8 cellular contexts compared by ENCODE assay signal in genomic region chr2:27627963-27628766, GRCh38. TPM values are rescaled to one million over a fixed set of nuclear protein-coding genes. Genes with fewer than 3 reads are reported as not detected.
A peak's percentile ranks its signal among the peaks of the same experiment; 100 is the strongest.
DNase-seq lines count a peak whose midpoint lies in the region; ATAC-seq and TF ChIP-seq lines count a peak whose summit lies in the region.

No MANE protein-coding gene starts in this region.

- POLR2A ChIA-PET in RWPE1 (lab: Yijun Ruan, JAX; ENCODE audit: low non-redundant PET): no interaction called here

- peak; percentile 6 for DNase-seq in stimulated activated CD4-positive, alpha-beta T cell treated with anti-CD3 and anti-CD28 coated beads, Interleukin-12 subunit alpha, Interleukin-12 subunit beta, amount 100 ng/mL, for 4 hours
- no peak for DNase-seq in stimulated activated CD4-positive, alpha-beta T cell treated with anti-CD3 and anti-CD28 coated beads, Interleukin-2, amount 100 ng/mL, for 24 hours
- DNase-seq in RWPE1 (ENCODE audit: low spot score) (peak; percentile 86), esophagus squamous epithelium (lab: John Stamatoyannopoulos, UW) (no peak), neural crest cell (ENCODE audit: low read depth, low spot score) (no peak), SHP77 treated with DMSO at 0.1 percent for 48 hours (lab: John Stamatoyannopoulos, UW) (no peak), type B pancreatic cell (ENCODE audit: extremely low spot score, unreplicated experiment) (no peak)

- peak in 1 of 4 donors; percentile 17 for TF ChIP-seq POLR2A in esophagus squamous epithelium (IDR thresholded peaks at IDR 0.05)

- H3K27ac Mint-ChIP-seq in neural crest cell (ENCODE audit: unreplicated experiment): peak overlapping the region; percentile 59
- H3K27ac Mint-ChIP-seq in type B pancreatic cell: no peak overlapping the region

- H3K9me3 ChIP-seq in esophagus squamous epithelium: no peaks in the 10 kb centered on the region

- no peaks in the 10 kb centered on the region for H3K9me3 Mint-ChIP-seq in neural crest cell
- no peaks in the 10 kb centered on the region for H3K9me3 Mint-ChIP-seq in type B pancreatic cell

- H3K27me3 Mint-ChIP-seq in neural crest cell (ENCODE audit: low read depth) (no peaks in the 10 kb centered on the region), type B pancreatic cell (no peaks in the 10 kb centered on the region)

- CTCF ChIA-PET in RWPE1 (lab: Yijun Ruan, JAX): interaction anchor here (0.6 kb wide), 1 partner anchor 19 kb away, joined by 3 read pairs; no protein-coding TSS in a partner anchor

- H3K27me3 ChIP-seq in esophagus squamous epithelium: no peaks in the 10 kb centered on the region

- TF ChIP-seq CTCF in RWPE1 (conservative IDR thresholded peaks at IDR 0.05; ENCODE audit: low read depth): no peak
- no peak for TF ChIP-seq CTCF in esophagus squamous epithelium (IDR thresholded peaks at IDR 0.05)
- TF ChIP-seq CTCF in neural crest cell (conservative IDR thresholded peaks at IDR 0.05): no peak
- no peak for TF ChIP-seq CTCF in type B pancreatic cell (conservative IDR thresholded peaks at IDR 0.05)

- peaks cover 10% of the 10 kb centered on the region for H3K4me1 Mint-ChIP-seq in neural crest cell
- peaks cover 12% of the 10 kb centered on the region for H3K4me1 Mint-ChIP-seq in type B pancreatic cell (ENCODE audit: unreplicated experiment)

- 2 to 8% methylated on average over 4 to 5 of the region's 21 CpGs for WGBS in esophagus squamous epithelium, 2 donors

- peak overlapping the region; percentile 60 to 85 (median 73) for H3K4me3 ChIP-seq in esophagus squamous epithelium

- peak; percentile 6 for ATAC-seq in HG02973 (IDR thresholded peaks at IDR 0.05; ENCODE audit: unreplicated experiment)

- H3K4me1 ChIP-seq in esophagus squamous epithelium: peaks cover 7 to 41% (median 22%) of the 10 kb centered on the region in 3 donors

- H3K4me3 Mint-ChIP-seq in neural crest cell (no peak overlapping the region), type B pancreatic cell (no peak overlapping the region)

- H3K27ac ChIP-seq in RWPE1 (peak overlapping the region; percentile 94), esophagus squamous epithelium (peak overlapping the region; percentile 84 to 91 (median 90))

- intact Hi-C loops in esophagus squamous epithelium (cut with DNase I): no loop called here

- H3K36me3 Mint-ChIP-seq in neural crest cell (ENCODE audit: low read depth) (peaks cover 5% of the 10 kb centered on the region), type B pancreatic cell (peaks cover 15% of the 10 kb centered on the region)

- H3K36me3 ChIP-seq in esophagus squamous epithelium: peaks cover 0 to 43% (median 7%) of the 10 kb centered on the region in 3 donors

RNA-seq across cellular contexts. Expression of gene CCDC121, which starts 0.6 kb away (rescaled TPM):
- total RNA-seq in esophagus squamous epithelium (1 to 10 TPM in 2 of 4 donors, under 1 TPM in 2; 0.44 to 3.1 (median 1.4) TPM), neural crest cell (5.8 and 6.0 TPM in 2 replicates), type B pancreatic cell (ENCODE audit: low replicate concordance) (5.5 and 5.6 TPM in 2 replicates)

RNA-seq across cellular contexts. Expression of gene GPN1, which starts 0.7 kb away (rescaled TPM):
- total RNA-seq in esophagus squamous epithelium (10 to 100 TPM; 17.3 to 36.4 (median 31.6) TPM), neural crest cell (46.1 and 48.3 TPM in 2 replicates), type B pancreatic cell (ENCODE audit: low replicate concordance) (32.5 and 39.0 TPM in 2 replicates)

RNA-seq across cellular contexts. Expression of gene SUPT7L, which starts 35.2 kb away (rescaled TPM):
- total RNA-seq in esophagus squamous epithelium (10 to 100 TPM; 10.5 to 25.4 (median 14.2) TPM), neural crest cell (32.4 and 33.8 TPM in 2 replicates), type B pancreatic cell (ENCODE audit: low replicate concordance) (31.4 and 39.8 TPM in 2 replicates)

RNA-seq across cellular contexts. Expression of gene SLC4A1AP, which starts 35.5 kb away (rescaled TPM):
- total RNA-seq in esophagus squamous epithelium: 10 to 100 TPM; 15.4 to 27.0 (median 24.1) TPM
- 19.0 and 19.1 TPM in 2 replicates for total RNA-seq in neural crest cell
- 17.7 and 20.7 TPM in 2 replicates for total RNA-seq in type B pancreatic cell (ENCODE audit: low replicate concordance)

RNA-seq across cellular contexts. Expression of gene ZNF512, which starts 45.3 kb away (rescaled TPM):
- total RNA-seq in esophagus squamous epithelium: 10 to 100 TPM in 3 of 4 donors, 1 to 10 TPM in 1; 7.1 to 18.9 (median 15.7) TPM
- 58.2 and 63.3 TPM in 2 replicates for total RNA-seq in neural crest cell
- 35.2 and 64.7 TPM in 2 replicates for total RNA-seq in type B pancreatic cell (ENCODE audit: low replicate concordance)

Comparison
In these comparisons a context has a peak if more than half of its experiments do, and no peak if none do; other contexts are left out.
1. DNase-seq: peak in stimulated activated CD4-positive, alpha-beta T cell treated with anti-CD3 and anti-CD28 coated beads, Interleukin-12 subunit alpha, Interleukin-12 subunit beta, amount 100 ng/mL, for 4 hours (single experiment) and RWPE1 (single experiment); none in stimulated activated CD4-positive, alpha-beta T cell treated with anti-CD3 and anti-CD28 coated beads, Interleukin-2, amount 100 ng/mL, for 24 hours (0 of 2), esophagus squamous epithelium (single experiment), neural crest cell (single experiment), SHP77 treated with DMSO at 0.1 percent for 48 hours (single experiment) and type B pancreatic cell (single experiment).